ENCODE assay signal across 8 cellular contexts in the genomic region with DNA sequence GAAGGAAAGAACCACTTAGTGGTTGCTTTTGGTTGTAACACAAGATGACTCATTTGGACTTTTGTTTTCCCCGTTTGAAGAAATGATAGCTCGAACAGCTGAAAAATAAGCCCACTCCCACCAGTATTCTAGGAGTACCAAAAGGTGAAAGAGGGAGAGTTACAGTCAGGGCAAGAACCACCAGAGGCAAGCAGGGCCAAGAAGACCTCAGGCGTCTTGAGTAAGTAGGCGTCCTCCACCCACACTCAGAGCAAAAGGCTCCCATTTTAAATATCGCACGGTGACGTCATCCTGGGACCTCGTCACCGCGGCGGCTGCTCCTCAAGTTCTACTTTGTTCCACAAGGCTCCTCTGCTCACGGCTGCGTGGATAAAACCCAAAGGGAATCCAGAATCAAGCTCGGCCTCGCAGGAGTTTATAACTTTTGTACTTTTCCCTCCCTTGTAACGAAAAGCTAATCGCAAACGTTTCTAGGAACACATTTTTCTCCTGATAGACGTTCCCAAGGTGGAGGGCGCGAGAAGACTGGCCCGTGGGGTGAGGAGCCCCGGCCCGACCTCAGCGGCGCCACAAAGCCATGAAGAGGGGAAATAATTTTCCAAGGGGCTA. TPM values are rescaled to one million over a fixed set of nuclear protein-coding genes. Genes with fewer than 3 reads are reported as not detected.
DNase-seq lines count a peak whose midpoint lies in the region; ATAC-seq lines count a peak whose summit lies in the region.

No MANE protein-coding gene starts in this region.

- H3K79me2 ChIP-seq in ACC112 (ENCODE audit: control insufficient read depth, insufficient read depth, low read length, unreplicated experiment), result peaks cover 53% of the 10 kb centered on the region

- H3K36me3 ChIP-seq in ACC112 (ENCODE audit: insufficient read depth, low read length), result peaks cover 12% of the 10 kb centered on the region

- peaks cover 15% of the 10 kb centered on the region for H3K4me1 ChIP-seq in ACC112 (ENCODE audit: control insufficient read depth, insufficient read depth, low read length, unreplicated experiment)

- H3K27me3 ChIP-seq in ACC112 (ENCODE audit: insufficient read depth, low read length), result no peaks in the 10 kb centered on the region

- DNase-seq in NCI-H2171 (lab: John Stamatoyannopoulos, UW) (peak; percentile 68), left colon (peak; percentile 82 to 87)
- DNase-seq in activated CD4-positive, alpha-beta T cell treated with anti-CD3 and anti-CD28 coated beads for 24 hours (ENCODE audit: low read depth in 2 of 2), result peak; percentile 68 to 69
- peak; percentile 54 to 71 (median 60) for DNase-seq in stimulated activated CD4-positive, alpha-beta T cell treated with anti-CD3 and anti-CD28 coated beads, Interleukin-1b, Interleukin-23, amount 100 ng/mL, for 24 hours (ENCODE audit: low read depth in 4 of 4, low spot score in 1 of 4)

- intact Hi-C loops in left colon (cut with DNase I, micrococcal nuclease), result no loop called here

- peak overlapping the region; percentile 84 for H3K27ac ChIP-seq in ACC112 (ENCODE audit: low read depth, low read length)
- peak overlapping the region; percentile 23 for H3K27ac ChIP-seq in cingulate gyrus (ENCODE audit: low read depth, low read length)

- ATAC-seq in GM18520 (IDR thresholded peaks at IDR 0.05; ENCODE audit: unreplicated experiment), result peak; percentile 55
- peak; percentile 68 for ATAC-seq in HG03045 (IDR thresholded peaks at IDR 0.05; ENCODE audit: unreplicated experiment)
- peak; percentile 60 for ATAC-seq in left colon

- peak overlapping the region; percentile 95 for H2AFZ ChIP-seq in ACC112 (ENCODE audit: low read length, unreplicated experiment)

- H3K4me3 ChIP-seq in ACC112 (ENCODE audit: low read depth, low read length), result peak overlapping the region; percentile 86

RNA-seq across cellular contexts. Expression of a gene that starts 1.2 kb away (rescaled TPM):
- 10 to 100 TPM; 21.6 to 25.2 TPM for total RNA-seq in left colon

Comparison
In these comparisons a context has a peak if more than half of its experiments do, and no peak if none do; other contexts are left out.
1. Peak in every context shown above with its lines: DNase-seq, ATAC-seq, H3K4me3 ChIP-seq and H3K27ac ChIP-seq.